Comparison of ENCODE assay signal across 18 cellular contexts in the genomic region with DNA sequence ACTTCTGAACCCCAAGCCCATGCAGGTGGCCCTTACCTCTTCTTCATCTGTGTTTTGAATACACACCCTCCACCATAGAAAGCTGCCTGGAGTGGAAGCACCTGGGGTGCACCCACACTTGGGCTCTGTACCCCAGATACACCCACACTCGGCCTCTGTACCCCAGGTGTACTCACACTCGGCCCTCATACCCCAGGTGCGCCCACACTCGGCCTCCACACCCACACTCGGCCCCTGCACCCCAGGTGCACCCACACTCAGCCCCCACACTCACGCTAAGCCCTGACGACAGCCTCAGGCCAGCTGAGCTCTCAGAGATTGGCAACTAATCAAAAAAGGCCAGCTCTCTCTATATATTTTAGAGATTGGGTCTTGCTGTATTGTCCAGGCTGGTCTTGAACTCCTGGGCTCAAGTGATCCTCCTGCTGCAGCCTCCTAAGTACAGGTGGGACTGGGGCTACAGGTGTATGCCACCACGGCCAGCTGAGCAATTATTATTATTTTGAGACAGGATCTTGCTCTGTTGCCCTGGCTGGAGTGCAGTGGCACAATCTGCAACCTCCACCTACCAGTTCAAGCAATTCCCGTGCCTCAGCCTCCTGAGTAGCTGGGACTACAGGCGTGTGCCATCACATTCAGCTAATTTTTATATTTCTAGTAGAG.
DNase-seq lines count a peak whose midpoint lies in the region; ATAC-seq, FAIRE-seq and TF ChIP-seq lines count a peak whose summit lies in the region.
"Had no signal": no experiment of that assay in that cellular context is flagged by ENCODE, and none has a peak within 500 bp of the region (broad histone marks: within the 10 kb centered on the region; RNA-seq: fewer than 3 reads in every experiment).

No MANE protein-coding gene starts in this region.

- no peaks in the 10 kb centered on the region for H3K27me3 Mint-ChIP-seq in stimulated activated naive CD8-positive, alpha-beta T cell treated with anti-CD3 and anti-CD28 coated beads, Interleukin-15, amount 100 ng/mL, for 72 hours
- H3K27me3 Mint-ChIP-seq in WTC11 (ENCODE audit: low read depth), result no peaks in the 10 kb centered on the region
- no peaks in the 10 kb centered on the region for H3K27me3 Mint-ChIP-seq in naive B cell

- no peak for ATAC-seq in stimulated activated naive CD8-positive, alpha-beta T cell treated with anti-CD3 and anti-CD28 coated beads, Interleukin-15, amount 100 ng/mL, for 72 hours
- no peak for ATAC-seq in stimulated activated naive CD8-positive, alpha-beta T cell treated with anti-CD3 and anti-CD28 coated beads, Interleukin-15, Interleukin-2, amounts not matched to agents 100 U/mL and 50 U/mL, for 24 hours
- ATAC-seq in WTC11, result no peak
- ATAC-seq in naive B cell (ENCODE audit: low read depth in 2 of 2), result no peak
- no peak for ATAC-seq in left ventricle myocardium superior
- ATAC-seq: HCT116, Right ventricle myocardium inferior had no signal

- H3K9me3 Mint-ChIP-seq in stimulated activated naive CD8-positive, alpha-beta T cell treated with anti-CD3 and anti-CD28 coated beads, Interleukin-15, amount 100 ng/mL, for 72 hours, result no peaks in the 10 kb centered on the region
- H3K9me3 Mint-ChIP-seq in WTC11 (no peaks in the 10 kb centered on the region), naive B cell (no peaks in the 10 kb centered on the region)

- no peak overlapping the region for H3K4me3 Mint-ChIP-seq in stimulated activated naive CD8-positive, alpha-beta T cell treated with anti-CD3 and anti-CD28 coated beads, Interleukin-15, amount 100 ng/mL, for 72 hours
- no peak overlapping the region for H3K4me3 Mint-ChIP-seq in WTC11
- no peak overlapping the region for H3K4me3 Mint-ChIP-seq in naive B cell

- POLR2A ChIA-PET in WTC11 (lab: Charles Lee), result no interaction called here

- H3K27ac Mint-ChIP-seq in stimulated activated naive CD8-positive, alpha-beta T cell treated with anti-CD3 and anti-CD28 coated beads, Interleukin-15, amount 100 ng/mL, for 72 hours, result peak overlapping the region; percentile 42 to 78
- H3K27ac Mint-ChIP-seq in WTC11 (no peak overlapping the region), naive B cell (peak overlapping the region in 4 of 6 donors; percentile 19 to 81 (median 58))

- no peak for TF ChIP-seq CTCF in WTC11 (IDR thresholded peaks at IDR 0.05)

- H3K36me3 Mint-ChIP-seq in WTC11 (no peaks in the 10 kb centered on the region), naive B cell (peaks cover 9 to 18% of the 10 kb centered on the region in 2 donors)

- CTCF ChIA-PET in WTC11 (lab: Charles Lee), result interaction anchor here (1.0 to 1.5 kb wide), 2 partner anchors 33 to 77 kb away, joined by 3 read pairs; a partner anchor contains a TSS

- no peak for FAIRE-seq in GM12892 (lab: Jason Lieb, UNC)
- FAIRE-seq: D721Med had no signal

- peaks cover 34% of the 10 kb centered on the region for H3K4me1 Mint-ChIP-seq in stimulated activated naive CD8-positive, alpha-beta T cell treated with anti-CD3 and anti-CD28 coated beads, Interleukin-15, amount 100 ng/mL, for 72 hours
- H3K4me1 Mint-ChIP-seq in WTC11 (peaks cover 17% of the 10 kb centered on the region), naive B cell (peaks cover 24 to 31% (median 27%) of the 10 kb centered on the region in 3 donors)

- intact Hi-C loops in left ventricle myocardium superior (cut with micrococcal nuclease), result no loop called here

- no peak for DNase-seq in stimulated activated naive CD8-positive, alpha-beta T cell treated with anti-CD3 and anti-CD28 coated beads, Interleukin-15, amount 100 ng/mL, for 72 hours
- no peak for DNase-seq in stimulated activated naive CD8-positive, alpha-beta T cell treated with anti-CD3 and anti-CD28 coated beads, Interleukin-15, Interleukin-2, amounts not matched to agents 100 U/mL and 50 U/mL, for 24 hours
- DNase-seq in WTC11 (ENCODE audit: low spot score) (no peak), naive B cell (no peak), GM12892 (ENCODE audit: insufficient read length) (no peak), cerebellum (ENCODE audit: low spot score) (no peak), left ventricle myocardium superior (no peak)
- DNase-seq: ACHN, DMS79, KG1, NCI-H1048, NCI-H1436 treated with DMSO at 0.1 percent for 48 hours, NCI-H2029 treated with DMSO at 0.1 percent for 48 hours, NCI-H510A, NCI-H82 had no signal

- no peak for TF ChIP-seq POLR2A in GM12892 (IDR thresholded peaks at IDR 0.05; ENCODE audit: low read depth, low read length)

TF ChIP-seq in WTC11, 78 proteins besides CTCF, POLR2A, EP300 and RAD21:
- TF ChIP-seq ZNF121 (CRISPR knock-in tag; IDR thresholded peaks at IDR 0.05), result peak; percentile 80
- TF ChIP-seq, protein P1, sequence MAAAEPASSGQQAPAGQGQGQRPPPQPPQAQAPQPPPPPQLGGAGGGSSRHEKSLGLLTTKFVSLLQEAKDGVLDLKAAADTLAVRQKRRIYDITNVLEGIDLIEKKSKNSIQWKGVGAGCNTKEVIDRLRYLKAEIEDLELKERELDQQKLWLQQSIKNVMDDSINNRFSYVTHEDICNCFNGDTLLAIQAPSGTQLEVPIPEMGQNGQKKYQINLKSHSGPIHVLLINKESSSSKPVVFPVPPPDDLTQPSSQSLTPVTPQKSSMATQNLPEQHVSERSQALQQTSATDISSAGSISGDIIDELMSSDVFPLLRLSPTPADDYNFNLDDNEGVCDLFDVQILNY (CRISPR knock-in tag; IDR thresholded peaks at IDR 0.05), result no peak
